ENCODE assay signal across 2 cellular contexts in genomic region chr1:181115367-181115684, GRCh38.
TF ChIP-seq lines count a peak whose summit lies in the region.

No MANE protein-coding gene starts in this region.

TF ChIP-seq in IMR-90, 13 proteins besides CTCF, POLR2A, EP300 and RAD21:
- TF ChIP-seq FOS (IDR thresholded peaks at IDR 0.05; ENCODE audit: low read depth, low read length) (no peak), CEBPB (IDR thresholded peaks at IDR 0.05; ENCODE audit: low read depth, low read length) (no peak), CHD1 (IDR thresholded peaks at IDR 0.05; ENCODE audit: low read depth, low read length) (no peak), RFX5 (IDR thresholded peaks at IDR 0.05; ENCODE audit: low read depth, low read length) (no peak), NFE2L2 (IDR thresholded peaks at IDR 0.05; ENCODE audit: low read depth, low read length) (no peak)
- TF ChIP-seq, protein P1, sequence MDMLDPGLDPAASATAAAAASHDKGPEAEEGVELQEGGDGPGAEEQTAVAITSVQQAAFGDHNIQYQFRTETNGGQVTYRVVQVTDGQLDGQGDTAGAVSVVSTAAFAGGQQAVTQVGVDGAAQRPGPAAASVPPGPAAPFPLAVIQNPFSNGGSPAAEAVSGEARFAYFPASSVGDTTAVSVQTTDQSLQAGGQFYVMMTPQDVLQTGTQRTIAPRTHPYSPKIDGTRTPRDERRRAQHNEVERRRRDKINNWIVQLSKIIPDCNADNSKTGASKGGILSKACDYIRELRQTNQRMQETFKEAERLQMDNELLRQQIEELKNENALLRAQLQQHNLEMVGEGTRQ (IDR thresholded peaks at IDR 0.05; ENCODE audit: low read depth, low read length), result no peak

TF ChIP-seq in K562, 482 proteins besides CTCF, POLR2A, EP300 and RAD21:
- peak; percentile 65 for TF ChIP-seq ZNF316 (IDR thresholded peaks at IDR 0.05)
- peak; percentile 53; the same call in 1 of the 2 replicates for TF ChIP-seq C11orf30 (IDR thresholded peaks at IDR 0.05; ENCODE audit: low read depth)
- TF ChIP-seq ZNF830 (CRISPR knock-in tag; IDR thresholded peaks at IDR 0.05), result no peak
- TF ChIP-seq MAFG (tag; conservative IDR thresholded peaks at IDR 0.05), result peak; percentile 17; the same call in 1 of the 2 replicates
- TF ChIP-seq, protein P2, sequence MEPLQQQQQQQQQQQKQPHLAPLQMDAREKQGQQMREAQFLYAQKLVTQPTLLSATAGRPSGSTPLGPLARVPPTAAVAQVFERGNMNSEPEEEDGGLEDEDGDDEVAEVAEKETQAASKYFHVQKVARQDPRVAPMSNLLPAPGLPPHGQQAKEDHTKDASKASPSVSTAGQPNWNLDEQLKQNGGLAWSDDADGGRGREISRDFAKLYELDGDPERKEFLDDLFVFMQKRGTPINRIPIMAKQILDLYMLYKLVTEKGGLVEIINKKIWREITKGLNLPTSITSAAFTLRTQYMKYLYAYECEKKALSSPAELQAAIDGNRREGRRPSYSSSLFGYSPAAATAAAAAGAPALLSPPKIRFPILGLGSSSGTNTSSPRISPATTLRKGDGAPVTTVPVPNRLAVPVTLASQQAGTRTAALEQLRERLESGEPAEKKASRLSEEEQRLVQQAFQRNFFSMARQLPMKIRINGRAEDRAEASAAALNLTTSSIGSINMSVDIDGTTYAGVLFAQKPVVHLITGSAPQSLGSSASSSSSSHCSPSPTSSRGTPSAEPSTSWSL (CRISPR knock-in tag; IDR thresholded peaks at IDR 0.05; ENCODE audit: borderline replicate concordance), result no peak
